Comparison of ENCODE assay signal across 30 cellular contexts in the genomic region with DNA sequence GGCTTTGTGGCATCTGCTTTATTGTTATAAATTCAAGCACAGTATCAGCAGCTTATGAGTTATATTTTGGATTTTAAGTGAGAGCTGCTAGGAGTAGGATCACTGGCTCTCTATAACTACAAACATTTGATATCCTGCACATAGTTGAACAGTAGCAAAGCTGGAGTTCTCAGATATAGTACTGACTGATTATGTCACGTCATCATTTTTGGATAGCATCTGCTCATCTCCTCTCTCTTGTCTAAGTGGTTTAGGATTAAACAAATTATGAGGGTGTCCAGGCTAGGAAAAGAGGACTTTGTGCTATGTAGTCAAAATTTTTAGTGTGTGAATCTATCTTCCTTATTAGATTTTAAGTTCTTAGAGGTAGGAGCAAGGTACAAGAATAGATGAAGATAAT.
"Had no signal": no experiment of that assay in that cellular context is flagged by ENCODE, and none has a peak within 500 bp of the region (broad histone marks: within the 10 kb centered on the region; RNA-seq: fewer than 3 reads in every experiment).

No MANE protein-coding gene starts in this region.

- H3K9me3 ChIP-seq: gastrocnemius medialis had no signal

- DNase-seq: activated CD4-positive, alpha-beta memory T cell treated with anti-CD3 and anti-CD28 coated beads, Interleukin-2, amount 10 ng/mL, durations not matched to agents 7 days and 5 days; activated CD4-positive, alpha-beta T cell treated with anti-CD3 and anti-CD28 coated beads for 1 hour; activated CD4-positive, alpha-beta T cell treated with anti-CD3 and anti-CD28 coated beads for 4 hours; activated CD4-positive, alpha-beta T cell treated with anti-CD3 and anti-CD28 coated beads, Interleukin-2, amount 10 ng/mL, durations not matched to agents 7 days and 5 days; activated CD4-positive, alpha-beta T cell treated with anti-CD3 and anti-CD28 coated beads, Interleukin-2, amount 50 U/mL, for 4 hours; activated CD8-positive, alpha-beta memory T cell treated with anti-CD3 and anti-CD28 coated beads, Interleukin-2, amount 50 U/mL, for 48 hours; activated gamma-delta T cell; activated naive CD4-positive, alpha-beta T cell; activated naive CD4-positive, alpha-beta T cell treated with anti-CD3 and anti-CD28 coated beads, Interleukin-2, amount 10 ng/mL, durations not matched to agents 7 days and 5 days; activated naive CD8-positive, alpha-beta T cell treated with anti-CD3 and anti-CD28 coated beads, Interleukin-2, amount 10 ng/mL, durations not matched to agents 7 days and 5 days; activated T-cell treated with anti-CD3 and anti-CD28 coated beads for 4 hours; activated T-cell treated with anti-CD3 and anti-CD28 coated beads, Interleukin-2, amount 50 U/mL, for 24 hours; activated T-cell treated with anti-CD3 and anti-CD28 coated beads, Interleukin-2, amount 50 U/mL, for 72 hours; brain microvascular endothelial cell; effector CD4-positive, alpha-beta T cell; effector memory CD8-positive, alpha-beta T cell; erythroblast; foreskin keratinocyte; gastrocnemius medialis; glutamatergic neuron; heart right ventricle; T-helper 2 cell had no signal

- H3K4me2 ChIP-seq: hepatocyte had no signal

- H3K4me1 ChIP-seq: esophagus muscularis mucosa, foreskin keratinocyte, gastrocnemius medialis, heart right ventricle had no signal

- H3K9me3 Mint-ChIP-seq: activated CD4-positive, alpha-beta memory T cell treated with anti-CD3 and anti-CD28 coated beads, Interleukin-2, amount 10 ng/mL, durations not matched to agents 7 days and 5 days; activated CD4-positive, alpha-beta T cell treated with anti-CD3 and anti-CD28 coated beads, Interleukin-2, amount 10 ng/mL, durations not matched to agents 7 days and 5 days; activated naive CD4-positive, alpha-beta T cell treated with anti-CD3 and anti-CD28 coated beads, Interleukin-2, amount 10 ng/mL, durations not matched to agents 7 days and 5 days; effector memory CD8-positive, alpha-beta T cell had no signal

- H3K36me3 Mint-ChIP-seq: activated naive CD4-positive, alpha-beta T cell treated with anti-CD3 and anti-CD28 coated beads, Interleukin-2, amount 10 ng/mL, durations not matched to agents 7 days and 5 days; activated naive CD8-positive, alpha-beta T cell treated with anti-CD3 and anti-CD28 coated beads, Interleukin-2, amount 10 ng/mL, durations not matched to agents 7 days and 5 days had no signal

- H3K4me3 ChIP-seq: coronary artery, esophagus muscularis mucosa, gastrocnemius medialis, heart right ventricle, hepatocyte had no signal

- FAIRE-seq: astrocyte, bronchial epithelial cell had no signal

- H3K27ac Mint-ChIP-seq: activated CD4-positive, alpha-beta memory T cell treated with anti-CD3 and anti-CD28 coated beads, Interleukin-2, amount 10 ng/mL, durations not matched to agents 7 days and 5 days; activated CD4-positive, alpha-beta T cell treated with anti-CD3 and anti-CD28 coated beads, Interleukin-2, amount 10 ng/mL, durations not matched to agents 7 days and 5 days; activated naive CD4-positive, alpha-beta T cell treated with anti-CD3 and anti-CD28 coated beads, Interleukin-2, amount 10 ng/mL, durations not matched to agents 7 days and 5 days; activated naive CD4-positive, alpha-beta T cell treated with anti-CD3 and anti-CD28 coated beads, Interleukin-2, amount 50 U/mL, for 72 hours; activated naive CD8-positive, alpha-beta T cell treated with anti-CD3 and anti-CD28 coated beads, Interleukin-2, amount 10 ng/mL, durations not matched to agents 7 days and 5 days; activated T-cell treated with anti-CD3 and anti-CD28 coated beads, Interleukin-2, amount 50 U/mL, for 24 hours; activated T-cell treated with anti-CD3 and anti-CD28 coated beads, Interleukin-2, amount 50 U/mL, for 72 hours; dendritic cell treated with granulocyte-macrophage colony-stimulating factor and Interleukin-4, amounts not matched to agents 40 ng/mL and 50 ng/mL, for 4 days; effector memory CD8-positive, alpha-beta T cell had no signal

- H3K4me1 Mint-ChIP-seq: activated CD4-positive, alpha-beta memory T cell treated with anti-CD3 and anti-CD28 coated beads, Interleukin-2, amount 10 ng/mL, durations not matched to agents 7 days and 5 days; activated CD4-positive, alpha-beta T cell treated with anti-CD3 and anti-CD28 coated beads, Interleukin-2, amount 10 ng/mL, durations not matched to agents 7 days and 5 days; activated naive CD4-positive, alpha-beta T cell treated with anti-CD3 and anti-CD28 coated beads, Interleukin-2, amount 10 ng/mL, durations not matched to agents 7 days and 5 days; activated naive CD8-positive, alpha-beta T cell treated with anti-CD3 and anti-CD28 coated beads, Interleukin-2, amount 10 ng/mL, durations not matched to agents 7 days and 5 days; central memory CD8-positive, alpha-beta T cell had no signal

- ATAC-seq: activated naive CD4-positive, alpha-beta T cell treated with anti-CD3 and anti-CD28 coated beads, Interleukin-2, amount 50 U/mL, for 72 hours; activated T-cell treated with anti-CD3 and anti-CD28 coated beads, Interleukin-2, amount 50 U/mL, for 72 hours; effector memory CD8-positive, alpha-beta T cell; foreskin keratinocyte; gastrocnemius medialis; heart right ventricle had no signal

- H3K36me3 ChIP-seq: brain microvascular endothelial cell, esophagus muscularis mucosa, gastrocnemius medialis, heart right ventricle had no signal

- H3K79me2 ChIP-seq: hepatocyte had no signal

- H2AFZ ChIP-seq: hepatocyte had no signal

- H3K4me3 Mint-ChIP-seq: activated CD4-positive, alpha-beta memory T cell treated with anti-CD3 and anti-CD28 coated beads, Interleukin-2, amount 10 ng/mL, durations not matched to agents 7 days and 5 days; activated CD4-positive, alpha-beta T cell treated with anti-CD3 and anti-CD28 coated beads, Interleukin-2, amount 10 ng/mL, durations not matched to agents 7 days and 5 days; activated naive CD4-positive, alpha-beta T cell treated with anti-CD3 and anti-CD28 coated beads, Interleukin-2, amount 10 ng/mL, durations not matched to agents 7 days and 5 days; activated naive CD8-positive, alpha-beta T cell treated with anti-CD3 and anti-CD28 coated beads, Interleukin-2, amount 10 ng/mL, durations not matched to agents 7 days and 5 days; activated T-cell treated with anti-CD3 and anti-CD28 coated beads, Interleukin-2, amount 50 U/mL, for 24 hours; activated T-cell treated with anti-CD3 and anti-CD28 coated beads, Interleukin-2, amount 50 U/mL, for 72 hours; central memory CD8-positive, alpha-beta T cell; dendritic cell treated with granulocyte-macrophage colony-stimulating factor and Interleukin-4, amounts not matched to agents 40 ng/mL and 50 ng/mL, for 4 days; effector memory CD8-positive, alpha-beta T cell had no signal

- H3K27ac ChIP-seq: brain microvascular endothelial cell, coronary artery, esophagus muscularis mucosa, foreskin keratinocyte, gastrocnemius medialis, heart right ventricle, hepatocyte had no signal
